ENCODE assay signal across 13 cellular contexts in the genomic region with DNA sequence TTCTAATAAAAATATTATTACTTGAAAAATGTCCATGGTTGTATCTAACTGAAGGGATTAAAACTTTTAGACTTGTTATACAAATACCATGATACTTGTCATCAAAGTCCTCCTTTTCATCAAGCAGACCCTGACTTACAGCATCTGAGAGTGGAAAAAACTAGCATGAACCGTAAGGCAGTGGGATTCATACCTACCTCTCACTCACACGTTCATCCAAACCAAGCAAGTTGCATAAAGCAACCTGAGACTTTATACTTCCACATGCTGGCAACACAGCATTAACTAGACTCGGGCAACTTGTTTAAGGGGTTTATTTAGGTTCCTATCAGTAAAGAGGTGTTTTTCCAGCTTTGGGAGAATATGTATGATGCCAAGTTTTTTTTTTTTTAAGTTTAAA. TPM values are rescaled to one million over a fixed set of nuclear protein-coding genes. Genes with fewer than 3 reads are reported as not detected.
DNase-seq lines count a peak whose midpoint lies in the region; ATAC-seq and TF ChIP-seq lines count a peak whose summit lies in the region.
"Had no signal": no experiment of that assay in that cellular context is flagged by ENCODE, and none has a peak within 500 bp of the region (broad histone marks: within the 10 kb centered on the region; RNA-seq: fewer than 3 reads in every experiment).

No MANE protein-coding gene starts in this region.

- H3K9me3 Mint-ChIP-seq in activated CD8-positive, alpha-beta T cell treated with anti-CD3 and anti-CD28 coated beads, Interleukin-2, amount 10 ng/mL, durations not matched to agents 7 days and 5 days (ENCODE audit: insufficient read depth), result peaks cover 7% of the 10 kb centered on the region

- TF ChIP-seq POLR2A in prostate gland (IDR thresholded peaks at IDR 0.05), result no peak

- no peaks in the 10 kb centered on the region for H3K9me3 ChIP-seq in prostate gland

- POLR2A ChIA-PET in activated CD8-positive, alpha-beta T cell treated with anti-CD3 and anti-CD28 coated beads, Interleukin-2, amount 10 ng/mL, durations not matched to agents 7 days and 5 days (lab: Charles Lee), result no interaction called here

- CTCF ChIA-PET in activated CD8-positive, alpha-beta T cell treated with anti-CD3 and anti-CD28 coated beads, Interleukin-2, amount 10 ng/mL, durations not matched to agents 7 days and 5 days (lab: Charles Lee), result interaction anchor here (1.0 kb wide), 1 partner anchor 49 kb away, joined by 4 read pairs; no protein-coding TSS in a partner anchor

- H3K27me3 Mint-ChIP-seq in activated CD8-positive, alpha-beta T cell treated with anti-CD3 and anti-CD28 coated beads, Interleukin-2, amount 10 ng/mL, durations not matched to agents 7 days and 5 days (ENCODE audit: low read depth), result no peaks in the 10 kb centered on the region

- intact Hi-C loops in prostate gland (cut with DNase I), result no loop called here

- H3K4me3 Mint-ChIP-seq in activated CD8-positive, alpha-beta T cell treated with anti-CD3 and anti-CD28 coated beads, Interleukin-2, amount 10 ng/mL, durations not matched to agents 7 days and 5 days, result peak overlapping the region; percentile 57

- H3K36me3 ChIP-seq in prostate gland, result no peaks in the 10 kb centered on the region

- H3K4me1 Mint-ChIP-seq in activated CD8-positive, alpha-beta T cell treated with anti-CD3 and anti-CD28 coated beads, Interleukin-2, amount 10 ng/mL, durations not matched to agents 7 days and 5 days (ENCODE audit: low read depth), result peaks cover 20% of the 10 kb centered on the region

- WGBS in prostate gland, result 37% methylated on average over 3 of the region's 3 CpGs

- H3K27ac ChIP-seq in prostate gland, result no peak overlapping the region

- no peaks in the 10 kb centered on the region for H3K27me3 ChIP-seq in prostate gland (replicated peaks; ENCODE audit: insufficient read depth)

- H3K27ac Mint-ChIP-seq in activated CD8-positive, alpha-beta T cell treated with anti-CD3 and anti-CD28 coated beads, Interleukin-2, amount 10 ng/mL, durations not matched to agents 7 days and 5 days, result peak overlapping the region; percentile 96

- ATAC-seq in GM19452 (IDR thresholded peaks at IDR 0.05; ENCODE audit: unreplicated experiment) (peak; percentile 15), HG03135 (IDR thresholded peaks at IDR 0.05; ENCODE audit: unreplicated experiment) (peak; percentile 43)
- no peak for ATAC-seq in activated CD8-positive, alpha-beta T cell treated with anti-CD3 and anti-CD28 coated beads, Interleukin-2, amount 10 ng/mL, durations not matched to agents 7 days and 5 days
- ATAC-seq: K562 had no signal

- H3K4me1 ChIP-seq in prostate gland (replicated peaks), result no peaks in the 10 kb centered on the region

- no peak for DNase-seq in activated CD8-positive, alpha-beta T cell treated with anti-CD3 and anti-CD28 coated beads, Interleukin-2, amount 10 ng/mL, durations not matched to agents 7 days and 5 days
- DNase-seq in prostate gland (ENCODE audit: low spot score), result no peak
- no peak for DNase-seq in retina
- DNase-seq in putamen (ENCODE audit: low spot score), result no peak
- DNase-seq in HK-2 (ENCODE audit: unreplicated experiment), result no peak
- DNase-seq: aorta, COR-L47 had no signal

- H3K4me3 ChIP-seq in GM08714 (ENCODE audit: low read length), result 0 out of 2 replicates have a peak overlapping the region, but pooled peaks have one; percentile 18
- H3K4me3 ChIP-seq in prostate gland, result no peak overlapping the region
- H3K4me3 ChIP-seq: K562 had no signal

- peaks cover 10% of the 10 kb centered on the region for H3K36me3 Mint-ChIP-seq in activated CD8-positive, alpha-beta T cell treated with anti-CD3 and anti-CD28 coated beads, Interleukin-2, amount 10 ng/mL, durations not matched to agents 7 days and 5 days (ENCODE audit: low read depth)

- TF ChIP-seq CTCF in prostate gland (IDR thresholded peaks at IDR 0.05), result no peak

RNA-seq across cellular contexts. Expression of gene TLR7, which starts 22.6 kb away (rescaled TPM):
- total RNA-seq in activated CD8-positive, alpha-beta T cell treated with anti-CD3 and anti-CD28 coated beads, Interleukin-2, amount 10 ng/mL, durations not matched to agents 7 days and 5 days, result under 1 TPM in 1 of 2 experiments, not detected in 1; 0.05 TPM
- 1 to 10 TPM in 1 of 2 donors, under 1 TPM in 1; 0.57 to 1.6 TPM for total RNA-seq in prostate gland
- total RNA-seq: endothelial cell of umbilical vein, RPMI7951 had no signal

RNA-seq across cellular contexts. Expression of gene PRPS2, which starts 53.1 kb away (rescaled TPM):
- total RNA-seq in activated CD8-positive, alpha-beta T cell treated with anti-CD3 and anti-CD28 coated beads, Interleukin-2, amount 10 ng/mL, durations not matched to agents 7 days and 5 days, result 10 to 100 TPM; 84.5 to 94.3 TPM
- 100 to 1,000 TPM in 1 of 2 donors, 10 to 100 TPM in 1; 43.0 to 567 TPM for total RNA-seq in prostate gland
